Comparison of ENCODE assay signal across 14 cellular contexts in genomic region chr22:30249049-30250038, GRCh38. TPM values are rescaled to one million over a fixed set of nuclear protein-coding genes. Genes with fewer than 3 reads are reported as not detected.
A peak's percentile ranks its signal among the peaks of the same experiment; 100 is the strongest.
DNase-seq lines count a peak whose midpoint lies in the region; ATAC-seq and TF ChIP-seq lines count a peak whose summit lies in the region.
"Had no signal": no experiment of that assay in that cellular context is flagged by ENCODE, and none has a peak within 500 bp of the region (broad histone marks: within the 10 kb centered on the region; RNA-seq: fewer than 3 reads in every experiment).

No MANE protein-coding gene starts in this region.

- no peak for DNase-seq in activated T-cell treated with anti-CD3 and anti-CD28 coated beads, Interleukin-2, amount 50 U/mL, for 24 hours
- no peak for DNase-seq in activated T-cell treated with anti-CD3 and anti-CD28 coated beads, Interleukin-2, amount 50 U/mL, for 72 hours
- no peak for DNase-seq in activated naive CD8-positive, alpha-beta T cell treated with anti-CD3 and anti-CD28 coated beads, Interleukin-2, amount 50 U/mL, for 24 hours
- peak; percentile 72 for DNase-seq in kidney tubule cell (ENCODE audit: low spot score)
- no peak for DNase-seq in suprapubic skin (ENCODE audit: low spot score in 2 of 2)
- DNase-seq: effector CD8-positive, alpha-beta T cell; NCI-H2029 treated with DMSO at 0.1 percent for 48 hours; NK-92 treated with Interleukin-12 subunit alpha and Interleukin-12 subunit beta, amount 100 ng/mL, for 24 hours had no signal

- no peak for ATAC-seq in activated T-cell treated with anti-CD3 and anti-CD28 coated beads, Interleukin-2, amount 50 U/mL, for 72 hours (replicated peaks in 1 of 2)
- ATAC-seq in activated naive CD8-positive, alpha-beta T cell treated with anti-CD3 and anti-CD28 coated beads, Interleukin-2, amount 50 U/mL, for 24 hours = no peak
- ATAC-seq in GM19351 (IDR thresholded peaks at IDR 0.05; ENCODE audit: unreplicated experiment) (no peak), HG03175 (IDR thresholded peaks at IDR 0.05; ENCODE audit: unreplicated experiment) (no peak), GM19328 (IDR thresholded peaks at IDR 0.05; ENCODE audit: unreplicated experiment) (no peak)

- peaks cover 3% of the 10 kb centered on the region for H3K27me3 Mint-ChIP-seq in activated T-cell treated with anti-CD3 and anti-CD28 coated beads, Interleukin-2, amount 50 U/mL, for 24 hours
- H3K27me3 Mint-ChIP-seq in activated T-cell treated with anti-CD3 and anti-CD28 coated beads, Interleukin-2, amount 50 U/mL, for 72 hours (ENCODE audit: low read depth) = no peaks in the 10 kb centered on the region
- H3K27me3 Mint-ChIP-seq in activated naive CD8-positive, alpha-beta T cell treated with anti-CD3 and anti-CD28 coated beads, Interleukin-2, amount 50 U/mL, for 24 hours = no peaks in the 10 kb centered on the region

- H3K36me3 Mint-ChIP-seq in activated T-cell treated with anti-CD3 and anti-CD28 coated beads, Interleukin-2, amount 50 U/mL, for 24 hours (ENCODE audit: low read depth) = peaks cover 20% of the 10 kb centered on the region
- H3K36me3 Mint-ChIP-seq in activated T-cell treated with anti-CD3 and anti-CD28 coated beads, Interleukin-2, amount 50 U/mL, for 72 hours (ENCODE audit: insufficient read depth in 2 of 2) = peaks cover 3 to 5% of the 10 kb centered on the region in 2 donors
- H3K36me3 Mint-ChIP-seq in activated naive CD8-positive, alpha-beta T cell treated with anti-CD3 and anti-CD28 coated beads, Interleukin-2, amount 50 U/mL, for 24 hours (ENCODE audit: low read depth) = peaks cover 16% of the 10 kb centered on the region
- H3K36me3 Mint-ChIP-seq: IgD-negative memory B cell had no signal

- H3K4me1 ChIP-seq in suprapubic skin = peaks cover 71% of the 10 kb centered on the region

- peak overlapping the region; percentile 20 for H3K4me3 ChIP-seq in suprapubic skin
- H3K4me3 ChIP-seq: tibial artery had no signal

- no peak for TF ChIP-seq POLR2A in suprapubic skin (IDR thresholded peaks at IDR 0.05)

- peak overlapping the region; percentile 56 for H3K27ac ChIP-seq in suprapubic skin
- H3K27ac ChIP-seq: tibial artery had no signal

- 69% methylated on average over 16 of the region's 27 CpGs for WGBS in suprapubic skin

- TF ChIP-seq CTCF in suprapubic skin (IDR thresholded peaks at IDR 0.05) = no peak

- H3K27me3 ChIP-seq in suprapubic skin = peaks cover 14% of the 10 kb centered on the region

- peaks cover 73% of the 10 kb centered on the region for H3K4me1 Mint-ChIP-seq in activated T-cell treated with anti-CD3 and anti-CD28 coated beads, Interleukin-2, amount 50 U/mL, for 24 hours (ENCODE audit: low read depth)
- peaks cover 76% of the 10 kb centered on the region for H3K4me1 Mint-ChIP-seq in activated T-cell treated with anti-CD3 and anti-CD28 coated beads, Interleukin-2, amount 50 U/mL, for 72 hours (ENCODE audit: low read depth)
- peaks cover 70% of the 10 kb centered on the region for H3K4me1 Mint-ChIP-seq in activated naive CD8-positive, alpha-beta T cell treated with anti-CD3 and anti-CD28 coated beads, Interleukin-2, amount 50 U/mL, for 24 hours

- peak overlapping the region; percentile 65 for H3K27ac Mint-ChIP-seq in activated T-cell treated with anti-CD3 and anti-CD28 coated beads, Interleukin-2, amount 50 U/mL, for 24 hours
- H3K27ac Mint-ChIP-seq in activated T-cell treated with anti-CD3 and anti-CD28 coated beads, Interleukin-2, amount 50 U/mL, for 72 hours = no peak overlapping the region
- H3K27ac Mint-ChIP-seq in activated naive CD8-positive, alpha-beta T cell treated with anti-CD3 and anti-CD28 coated beads, Interleukin-2, amount 50 U/mL, for 24 hours = peak overlapping the region; percentile 80
- H3K27ac Mint-ChIP-seq: IgD-negative memory B cell had no signal

- no peaks in the 10 kb centered on the region for H3K9me3 Mint-ChIP-seq in activated T-cell treated with anti-CD3 and anti-CD28 coated beads, Interleukin-2, amount 50 U/mL, for 24 hours
- no peaks in the 10 kb centered on the region for H3K9me3 Mint-ChIP-seq in activated T-cell treated with anti-CD3 and anti-CD28 coated beads, Interleukin-2, amount 50 U/mL, for 72 hours
- H3K9me3 Mint-ChIP-seq in activated naive CD8-positive, alpha-beta T cell treated with anti-CD3 and anti-CD28 coated beads, Interleukin-2, amount 50 U/mL, for 24 hours = no peaks in the 10 kb centered on the region
- H3K9me3 Mint-ChIP-seq: IgD-negative memory B cell had no signal

- H3K9me3 ChIP-seq in suprapubic skin = no peaks in the 10 kb centered on the region
- H3K9me3 ChIP-seq: tibial artery had no signal

- no peaks in the 10 kb centered on the region for H3K36me3 ChIP-seq in suprapubic skin
- H3K36me3 ChIP-seq: tibial artery had no signal

- no peak for TF ChIP-seq EP300 in suprapubic skin (IDR thresholded peaks at IDR 0.05)

- H3K4me3 Mint-ChIP-seq in activated T-cell treated with anti-CD3 and anti-CD28 coated beads, Interleukin-2, amount 50 U/mL, for 24 hours = no peak overlapping the region
- H3K4me3 Mint-ChIP-seq in activated T-cell treated with anti-CD3 and anti-CD28 coated beads, Interleukin-2, amount 50 U/mL, for 72 hours = no peak overlapping the region
- no peak overlapping the region for H3K4me3 Mint-ChIP-seq in activated naive CD8-positive, alpha-beta T cell treated with anti-CD3 and anti-CD28 coated beads, Interleukin-2, amount 50 U/mL, for 24 hours

RNA-seq across cellular contexts. Expression of gene LIF, which starts 2.8 kb away (rescaled TPM):
- 10 to 100 TPM; 67.9 to 71.3 TPM for total RNA-seq in activated T-cell treated with anti-CD3 and anti-CD28 coated beads, Interleukin-2, amount 50 U/mL, for 72 hours
- total RNA-seq in suprapubic skin = 10 to 100 TPM in 1 of 4 donors, 1 to 10 TPM in 3; 4.2 to 15.3 (median 8.5) TPM

RNA-seq across cellular contexts. Expression of gene OSM, which starts 17.3 kb away (rescaled TPM):
- total RNA-seq in activated T-cell treated with anti-CD3 and anti-CD28 coated beads, Interleukin-2, amount 50 U/mL, for 72 hours = 10 to 100 TPM; 20.9 to 21.9 TPM
- under 1 TPM in 1 of 4 donors, not detected in 3; 0.34 TPM for total RNA-seq in suprapubic skin
- total RNA-seq: lung microvascular endothelial cell had no signal

RNA-seq across cellular contexts. Expression of gene CASTOR1, which starts 40.0 kb away (rescaled TPM):
- total RNA-seq in activated T-cell treated with anti-CD3 and anti-CD28 coated beads, Interleukin-2, amount 50 U/mL, for 72 hours = 1 to 10 TPM; 6.2 to 7.4 TPM
- 10 to 100 TPM; 16.3 to 22.8 (median 20.6) TPM for total RNA-seq in suprapubic skin

Comparison
In these comparisons a context has a peak if more than half of its experiments do, and no peak if none do; other contexts are left out.
1. RNA of gene LIF, which starts 2.8 kb away (total RNA-seq): 67.9 to 71.3 TPM in activated T-cell treated with anti-CD3 and anti-CD28 coated beads, Interleukin-2, amount 50 U/mL, for 72 hours; 4.2 to 15.3 TPM in suprapubic skin; every median in the first group is over 4 times any median in the second.
2. RNA of gene OSM, which starts 17.3 kb away (total RNA-seq): 20.9 to 21.9 TPM in activated T-cell treated with anti-CD3 and anti-CD28 coated beads, Interleukin-2, amount 50 U/mL, for 72 hours; 0.34 TPM in suprapubic skin; every median in the first group is over 10 times any median in the second.